ENCODE assay signal across 4 cellular contexts in the genomic region with DNA sequence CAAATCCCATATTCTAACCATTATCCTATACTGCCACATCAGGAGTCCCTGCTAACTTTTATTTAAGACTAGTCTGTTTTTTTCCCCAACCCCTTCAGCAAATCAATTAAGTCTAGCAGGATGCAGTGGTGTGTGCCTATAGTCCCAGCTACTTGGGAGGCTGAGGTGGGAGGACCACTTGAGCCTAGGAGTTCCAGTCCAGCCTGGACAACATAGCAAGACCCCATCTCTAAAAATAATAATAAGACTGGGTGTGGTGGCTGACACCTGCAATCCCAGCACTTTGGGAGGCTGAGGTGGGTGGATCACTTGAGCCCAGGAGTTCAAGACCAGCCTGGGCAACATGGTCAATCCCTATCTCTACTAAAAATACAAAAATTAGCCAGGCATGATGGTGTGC.
TF ChIP-seq lines count a peak whose summit lies in the region.

No MANE protein-coding gene starts in this region.

TF ChIP-seq in HEK293, 187 proteins besides CTCF, POLR2A, EP300 and RAD21:
- TF ChIP-seq ZNF121 (tag by site-specific recombination; IDR thresholded peaks at IDR 0.05): peak; percentile 46; the same call in 1 of the 2 replicates

TF ChIP-seq in WTC11, 78 proteins besides CTCF, POLR2A, EP300 and RAD21:
- peak; percentile 64 for TF ChIP-seq ZNF121 (CRISPR knock-in tag; IDR thresholded peaks at IDR 0.05)

TF ChIP-seq in K562, 482 proteins besides CTCF, POLR2A, EP300 and RAD21:
- TF ChIP-seq ZNF121 (CRISPR knock-in tag; conservative IDR thresholded peaks at IDR 0.05): peak; percentile 91

TF ChIP-seq in HepG2, 621 proteins besides CTCF, POLR2A, EP300 and RAD21:
- TF ChIP-seq ZNF121 (CRISPR knock-in tag; IDR thresholded peaks at IDR 0.05): peak; percentile 71; the same call in 1 of the 2 replicates
